29 cellular contexts compared by ENCODE assay signal in genomic region chr14:87148655-87149054, GRCh38.
DNase-seq lines count a peak whose midpoint lies in the region; ATAC-seq and TF ChIP-seq lines count a peak whose summit lies in the region.
"Had no signal": no experiment of that assay in that cellular context is flagged by ENCODE, and none has a peak within 500 bp of the region (broad histone marks: within the 10 kb centered on the region; RNA-seq: fewer than 3 reads in every experiment).

No MANE protein-coding gene starts in this region.

- H3K9me3 ChIP-seq in SK-N-MC (ENCODE audit: low read depth, low read length) = no peaks in the 10 kb centered on the region
- H3K9me3 ChIP-seq in colonic mucosa = no peaks in the 10 kb centered on the region
- H3K9me3 ChIP-seq: BLaER1 treated with 17β-estradiol and CSF1 and Interleukin-3, amounts not matched to agents 10 nM and 100 nM; neutrophil; right lobe of liver; thoracic aorta had no signal

- no peaks in the 10 kb centered on the region for H3K27me3 ChIP-seq in colonic mucosa
- H3K27me3 ChIP-seq: BLaER1 treated with 17β-estradiol and CSF1 and Interleukin-3, amounts not matched to agents 10 nM and 100 nM; neutrophil; Peyer's patch; right lobe of liver had no signal

- DNase-seq in EH (ENCODE audit: low read depth) (peak; percentile 8), SK-N-MC (ENCODE audit: low read depth, low spot score) (peak; percentile 71), fibroblast of mammary gland (ENCODE audit: low read depth) (peak; percentile 34), renal cortical epithelial cell (ENCODE audit: low read depth) (peak; percentile 11), GM13976 (ENCODE audit: low spot score) (no peak), colonic mucosa (no peak)
- DNase-seq: activated CD4-positive, alpha-beta memory T cell treated with anti-CD3 and anti-CD28 coated beads for 36 hours; activated CD4-positive, alpha-beta T cell treated with anti-CD3 and anti-CD28 coated beads for 1 hour; activated CD8-positive, alpha-beta memory T cell treated with anti-CD3 and anti-CD28 coated beads, Interleukin-2, amount 50 U/mL, for 4 hours; activated naive CD4-positive, alpha-beta T cell; COR-L47; DMS53; GDM1; glutamatergic neuron; KBM-7; MM.1S; naive B cell; NCI-H1930; NCI-H345; NCI-H748 treated with DMSO at 0.1 percent for 48 hours; Peyer's patch; right lobe of liver; SHP77; stimulated activated CD8-positive, alpha-beta memory T cell treated with anti-CD3 and anti-CD28 coated beads, Interleukin-4, amount 100 ng/mL, for 48 hours had no signal

- in situ Hi-C loops in GM13976 (cut with MboI; ENCODE audit: low sequenced_read_pairs, unreplicated experiment) = no loop called here

- H3K9ac ChIP-seq in SK-N-MC (ENCODE audit: insufficient read length) (peak overlapping the region; percentile 8), colonic mucosa (ENCODE audit: low read depth in 2 of 2, low read length in 2 of 2) (no peak overlapping the region)
- H3K9ac ChIP-seq: BLaER1 treated with 17β-estradiol and CSF1 and Interleukin-3, amounts not matched to agents 10 nM and 100 nM had no signal

- TF ChIP-seq CTCF in fibroblast of mammary gland (conservative IDR thresholded peaks at IDR 0.05; ENCODE audit: control insufficient read depth, insufficient read depth, low read depth, low read length) = no peak
- TF ChIP-seq CTCF in GM13976 (IDR thresholded peaks at IDR 0.05; ENCODE audit: borderline replicate concordance, control extremely low read depth, extremely low read depth, insufficient read depth, missing control alignments) = no peak
- TF ChIP-seq CTCF in colonic mucosa (IDR thresholded peaks at IDR 0.05) = no peak

- peak overlapping the region; percentile 63 for H3K4me3 ChIP-seq in SK-N-MC
- no peak overlapping the region for H3K4me3 ChIP-seq in fibroblast of mammary gland (ENCODE audit: control insufficient read depth, low read depth, low read length)
- H3K4me3 ChIP-seq in colonic mucosa = no peak overlapping the region
- H3K4me3 ChIP-seq: BLaER1 treated with 17β-estradiol and CSF1 and Interleukin-3, amounts not matched to agents 10 nM and 100 nM; Peyer's patch; right lobe of liver; thoracic aorta had no signal

- ATAC-seq in GM19395 (IDR thresholded peaks at IDR 0.05; ENCODE audit: unreplicated experiment) = no peak
- ATAC-seq: left lobe of liver, right lobe of liver had no signal

- intact Hi-C loops in colonic mucosa (cut with DNase I) = no loop called here

- H3K27ac ChIP-seq in SK-N-MC (peak overlapping the region; percentile 93), colonic mucosa (no peak overlapping the region)
- H3K27ac ChIP-seq: BLaER1 treated with 17β-estradiol and CSF1 and Interleukin-3, amounts not matched to agents 10 nM and 100 nM; neutrophil; Peyer's patch; right lobe of liver; thoracic aorta had no signal

- no peaks in the 10 kb centered on the region for H3K4me1 ChIP-seq in colonic mucosa
- H3K4me1 ChIP-seq: BLaER1 treated with 17β-estradiol and CSF1 and Interleukin-3, amounts not matched to agents 10 nM and 100 nM; Peyer's patch; right lobe of liver had no signal

- no peaks in the 10 kb centered on the region for H3K36me3 ChIP-seq in SK-N-MC (ENCODE audit: insufficient read depth, low read length)
- H3K36me3 ChIP-seq in colonic mucosa = no peaks in the 10 kb centered on the region
- H3K36me3 ChIP-seq: BLaER1 treated with 17β-estradiol and CSF1 and Interleukin-3, amounts not matched to agents 10 nM and 100 nM; neutrophil; Peyer's patch; right lobe of liver; thoracic aorta had no signal

Comparison
In these comparisons a context has a peak if more than half of its experiments do, and no peak if none do; other contexts are left out.
1. DNase-seq: peak in EH (single experiment), SK-N-MC (single experiment), fibroblast of mammary gland (single experiment) and renal cortical epithelial cell (single experiment); none in GM13976 (single experiment) and colonic mucosa (single experiment).